In the genomic region with DNA sequence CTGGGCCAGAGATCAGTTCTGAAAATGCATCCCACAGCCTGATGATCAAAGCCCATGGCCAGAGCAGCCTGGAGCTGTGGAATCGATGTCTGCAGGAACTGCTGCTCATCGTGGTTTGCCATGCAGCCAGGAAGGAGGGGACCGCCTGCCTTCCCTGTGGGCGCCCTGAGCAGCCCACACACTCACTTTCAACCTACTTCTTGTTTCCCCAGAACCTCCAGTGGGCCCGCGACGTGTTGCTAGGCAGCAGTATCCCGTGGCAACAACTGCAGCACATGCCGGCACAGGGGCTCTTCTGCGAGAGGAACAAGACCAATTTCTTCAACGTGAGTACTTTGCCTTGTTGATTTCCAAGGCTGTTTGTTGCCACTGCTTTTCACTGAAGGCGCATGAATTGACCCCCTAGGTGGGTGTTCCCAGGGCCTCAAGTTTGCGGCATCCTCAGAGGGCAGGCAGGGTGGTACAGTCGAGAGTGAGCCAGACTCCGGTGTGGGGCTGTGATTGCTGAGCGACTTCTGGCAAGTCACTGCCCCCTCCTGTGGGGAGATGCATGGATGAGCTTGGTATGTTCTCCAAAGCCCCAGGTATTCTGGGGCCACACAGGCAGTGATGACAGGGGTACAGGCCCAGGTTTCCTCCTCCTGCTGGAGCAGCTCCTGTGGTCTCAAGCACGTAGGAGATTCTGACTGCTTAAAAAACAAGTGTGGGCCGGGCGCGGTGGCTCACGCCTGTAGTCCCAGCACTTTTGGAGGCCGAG, we compare ENCODE assay signal across 8 cellular contexts.
DNase-seq lines count a peak whose midpoint lies in the region; ATAC-seq and TF ChIP-seq lines count a peak whose summit lies in the region.

No MANE protein-coding gene starts in this region.

- CTCF ChIA-PET in HEK293 (lab: Yijun Ruan, JAX), result interaction anchor here (0.5 to 2.2 kb wide), 3 partner anchors 13 to 41 kb away, joined by 4 to 13 read pairs (median 6); no protein-coding TSS in a partner anchor

- no peak overlapping the region for H3K27ac ChIP-seq in HEK293 (ENCODE audit: extremely low read depth, low read depth, low read length)

- peak; percentile 89 for DNase-seq in activated CD8-positive, alpha-beta memory T cell treated with anti-CD3 and anti-CD28 coated beads, Interleukin-2, amount 50 U/mL, for 4 hours
- peak; percentile 57 for DNase-seq in globus pallidus (ENCODE audit: low spot score)
- DNase-seq in stimulated activated CD4-positive, alpha-beta T cell treated with anti-CD3 and anti-CD28 coated beads, Interleukin-4, amount 100 ng/mL, for 4 hours, result peak; percentile 62 to 88
- DNase-seq in DMS79 (lab: John Stamatoyannopoulos, UW), result no peak

- H3K9me3 ChIP-seq in HEK293 (ENCODE audit: control insufficient read depth, insufficient read depth, low read depth, low read length), result no peaks in the 10 kb centered on the region

- ATAC-seq in HG03196 (IDR thresholded peaks at IDR 0.05; ENCODE audit: unreplicated experiment) (no peak), GM18511 (IDR thresholded peaks at IDR 0.05; ENCODE audit: unreplicated experiment) (no peak), HG02885 (IDR thresholded peaks at IDR 0.05; ENCODE audit: poor library complexity, unreplicated experiment) (no peak)

- no peaks in the 10 kb centered on the region for H3K4me1 ChIP-seq in HEK293 (ENCODE audit: control insufficient read depth, insufficient read depth, low read length)

- no peak overlapping the region for H3K4me3 ChIP-seq in HEK293 (ENCODE audit: low read depth, low read length)

- POLR2A ChIA-PET in HEK293 (lab: Yijun Ruan, JAX), result no interaction called here

- TF ChIP-seq CTCF in HEK293 (tag by site-specific recombination; IDR thresholded peaks at IDR 0.05), result no peak

- H3K36me3 ChIP-seq in HEK293 (ENCODE audit: control insufficient read depth in 2 of 2, insufficient read depth in 1 of 2, low read length in 2 of 2), result peaks cover 13 to 75% of the 10 kb centered on the region in 2 experiments

TF ChIP-seq in HEK293, 187 proteins besides CTCF, POLR2A, EP300 and RAD21:
- TF ChIP-seq ZNF114 (tag by site-specific recombination; IDR thresholded peaks at IDR 0.05) (no peak), ZNF600 (tag by site-specific recombination; IDR thresholded peaks at IDR 0.05) (no peak), EGR2 (tag by site-specific recombination; IDR thresholded peaks at IDR 0.05; ENCODE audit: low read depth) (peak; percentile 30), MYNN (tag by site-specific recombination; IDR thresholded peaks at IDR 0.05; ENCODE audit: borderline replicate concordance) (peak; percentile 91), ZNF16 (tag by site-specific recombination; IDR thresholded peaks at IDR 0.05; ENCODE audit: low read depth) (no peak), ZBTB44 (tag by site-specific recombination; IDR thresholded peaks at IDR 0.05) (no peak), FEZF1 (tag by site-specific recombination; IDR thresholded peaks at IDR 0.05) (no peak), ZNF529 (tag by site-specific recombination; IDR thresholded peaks at IDR 0.05; ENCODE audit: insufficient replicate concordance) (no peak), ZNF223 (tag by site-specific recombination; IDR thresholded peaks at IDR 0.05) (no peak), ZFHX2 (tag by site-specific recombination; conservative IDR thresholded peaks at IDR 0.05) (peak; percentile 48), ZBTB21 (tag by site-specific recombination; IDR thresholded peaks at IDR 0.05) (no peak), ZNF513 (tag by site-specific recombination; IDR thresholded peaks at IDR 0.05) (no peak), ZNF214 (tag by site-specific recombination; IDR thresholded peaks at IDR 0.05; ENCODE audit: borderline replicate concordance) (no peak)
- TF ChIP-seq, protein P1, sequence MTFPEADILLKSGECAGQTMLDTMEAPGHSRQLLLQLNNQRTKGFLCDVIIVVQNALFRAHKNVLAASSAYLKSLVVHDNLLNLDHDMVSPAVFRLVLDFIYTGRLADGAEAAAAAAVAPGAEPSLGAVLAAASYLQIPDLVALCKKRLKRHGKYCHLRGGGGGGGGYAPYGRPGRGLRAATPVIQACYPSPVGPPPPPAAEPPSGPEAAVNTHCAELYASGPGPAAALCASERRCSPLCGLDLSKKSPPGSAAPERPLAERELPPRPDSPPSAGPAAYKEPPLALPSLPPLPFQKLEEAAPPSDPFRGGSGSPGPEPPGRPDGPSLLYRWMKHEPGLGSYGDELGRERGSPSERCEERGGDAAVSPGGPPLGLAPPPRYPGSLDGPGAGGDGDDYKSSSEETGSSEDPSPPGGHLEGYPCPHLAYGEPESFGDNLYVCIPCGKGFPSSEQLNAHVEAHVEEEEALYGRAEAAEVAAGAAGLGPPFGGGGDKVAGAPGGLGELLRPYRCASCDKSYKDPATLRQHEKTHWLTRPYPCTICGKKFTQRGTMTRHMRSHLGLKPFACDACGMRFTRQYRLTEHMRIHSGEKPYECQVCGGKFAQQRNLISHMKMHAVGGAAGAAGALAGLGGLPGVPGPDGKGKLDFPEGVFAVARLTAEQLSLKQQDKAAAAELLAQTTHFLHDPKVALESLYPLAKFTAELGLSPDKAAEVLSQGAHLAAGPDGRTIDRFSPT (tag by site-specific recombination; IDR thresholded peaks at IDR 0.05), result no peak
- TF ChIP-seq, protein P2, sequence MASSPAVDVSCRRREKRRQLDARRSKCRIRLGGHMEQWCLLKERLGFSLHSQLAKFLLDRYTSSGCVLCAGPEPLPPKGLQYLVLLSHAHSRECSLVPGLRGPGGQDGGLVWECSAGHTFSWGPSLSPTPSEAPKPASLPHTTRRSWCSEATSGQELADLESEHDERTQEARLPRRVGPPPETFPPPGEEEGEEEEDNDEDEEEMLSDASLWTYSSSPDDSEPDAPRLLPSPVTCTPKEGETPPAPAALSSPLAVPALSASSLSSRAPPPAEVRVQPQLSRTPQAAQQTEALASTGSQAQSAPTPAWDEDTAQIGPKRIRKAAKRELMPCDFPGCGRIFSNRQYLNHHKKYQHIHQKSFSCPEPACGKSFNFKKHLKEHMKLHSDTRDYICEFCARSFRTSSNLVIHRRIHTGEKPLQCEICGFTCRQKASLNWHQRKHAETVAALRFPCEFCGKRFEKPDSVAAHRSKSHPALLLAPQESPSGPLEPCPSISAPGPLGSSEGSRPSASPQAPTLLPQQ (tag by site-specific recombination; IDR thresholded peaks at IDR 0.05), result peak; percentile 45; the same call in 1 of the 2 replicates
